23 cellular contexts compared by ENCODE assay signal in the genomic region with DNA sequence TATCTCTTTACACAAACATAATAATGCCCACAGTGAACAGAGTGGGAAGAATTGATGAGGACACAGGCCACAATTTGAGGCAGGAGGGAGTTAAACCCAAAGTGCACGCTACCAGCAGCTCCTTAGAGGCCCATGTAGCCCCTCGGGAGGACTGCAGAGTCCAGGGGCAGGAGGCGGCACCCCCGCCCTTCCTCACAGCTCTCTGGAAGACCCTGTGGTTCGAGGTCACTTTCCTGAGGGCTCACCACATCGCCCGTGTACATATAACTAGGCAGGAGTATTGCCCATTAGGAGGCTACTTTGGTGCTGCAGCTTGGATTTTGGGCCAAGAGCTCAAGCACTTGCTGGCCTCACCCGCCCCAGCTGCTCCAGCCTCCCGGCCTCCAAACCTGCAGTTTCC. TPM values are rescaled to one million over a fixed set of nuclear protein-coding genes. Genes with fewer than 3 reads are reported as not detected.
"Had no signal": no experiment of that assay in that cellular context is flagged by ENCODE, and none has a peak within 500 bp of the region (broad histone marks: within the 10 kb centered on the region; RNA-seq: fewer than 3 reads in every experiment).

No MANE protein-coding gene starts in this region.

- ATAC-seq: activated CD4-positive, alpha-beta T cell treated with anti-CD3 and anti-CD28 coated beads for 36 hours; activated T-cell treated with anti-CD3 and anti-CD28 coated beads, Interleukin-2, amount 50 U/mL, for 4 hours; activated T-helper 17 cell treated with anti-CD3 and anti-CD28 coated beads, Interleukin-2, amount 50 U/mL, for 72 hours; effector memory CD8-positive, alpha-beta T cell; heart right ventricle had no signal

- H3K27ac ChIP-seq: brain microvascular endothelial cell, coronary artery, epithelial cell of prostate, heart right ventricle had no signal

- H3K36me3 ChIP-seq: brain microvascular endothelial cell, heart right ventricle had no signal

- H3K27me3 ChIP-seq: brain microvascular endothelial cell had no signal

- DNase-seq: activated CD4-positive, alpha-beta memory T cell treated with anti-CD3 and anti-CD28 coated beads, Interleukin-2, amount 10 ng/mL, durations not matched to agents 7 days and 5 days; activated CD4-positive, alpha-beta T cell treated with anti-CD3 and anti-CD28 coated beads for 36 hours; activated CD4-positive, alpha-beta T cell treated with anti-CD3 and anti-CD28 coated beads, Interleukin-2, amount 10 ng/mL, durations not matched to agents 24 days and 14 days; activated CD4-positive, CD25-positive, alpha-beta regulatory T cell; activated CD4-positive, CD25-positive, alpha-beta regulatory T cell treated with anti-CD3 and anti-CD28 coated beads, Interleukin-2, amount 50 U/mL, for 72 hours; activated effector memory CD4-positive, alpha-beta T cell treated with Interleukin-2 at 50 U/mL for 16 hours; activated gamma-delta T cell treated with Interleukin-2 at 50 U/mL for 16 hours; activated naive CD4-positive, alpha-beta T cell treated with anti-CD3 and anti-CD28 coated beads, Interleukin-2, amount 50 U/mL, for 16 hours; activated naive CD4-positive, alpha-beta T cell treated with Interleukin-2 at 50 U/mL for 16 hours; activated T-cell treated with anti-CD3 and anti-CD28 coated beads, Interleukin-2, amount 50 U/mL, for 4 hours; amniotic stem cell; anterior cingulate cortex; brain microvascular endothelial cell; effector CD4-positive, alpha-beta T cell; effector memory CD8-positive, alpha-beta T cell; foreskin fibroblast; heart right ventricle; T-helper 2 cell had no signal

- H3K4me3 ChIP-seq: coronary artery, heart right ventricle had no signal

RNA-seq across cellular contexts. Expression of a gene that starts 22.2 kb away (rescaled TPM):
- total RNA-seq: activated CD4-positive, alpha-beta memory T cell treated with anti-CD3 and anti-CD28 coated beads, Interleukin-2, amount 10 ng/mL, durations not matched to agents 7 days and 5 days; activated CD4-positive, alpha-beta T cell treated with anti-CD3 and anti-CD28 coated beads for 36 hours; activated CD4-positive, alpha-beta T cell treated with anti-CD3 and anti-CD28 coated beads, Interleukin-2, amount 10 ng/mL, durations not matched to agents 24 days and 14 days; activated T-cell treated with anti-CD3 and anti-CD28 coated beads, Interleukin-2, amount 50 U/mL, for 4 hours; activated T-helper 17 cell treated with anti-CD3 and anti-CD28 coated beads, Interleukin-2, amount 50 U/mL, for 72 hours; cerebellum; T-helper 1 cell treated with Interleukin-12 subunit alpha and Interleukin-12 subunit beta and Interleukin-4 antibody, amounts not matched to agents 30 ng/mL and 1 ng/mL, for 36 hours had no signal
